Comparison of ENCODE assay signal across 17 cellular contexts in genomic region chr11:32312206-32312817, GRCh38.
DNase-seq lines count a peak whose midpoint lies in the region; ATAC-seq and TF ChIP-seq lines count a peak whose summit lies in the region.
"Had no signal": no experiment of that assay in that cellular context is flagged by ENCODE, and none has a peak within 500 bp of the region (broad histone marks: within the 10 kb centered on the region; RNA-seq: fewer than 3 reads in every experiment).

No MANE protein-coding gene starts in this region.

- H3K4me3 ChIP-seq in brain microvascular endothelial cell (ENCODE audit: low read depth, low read length) (no peak overlapping the region), Karpas-422 (ENCODE audit: low read length) (no peak overlapping the region)
- H3K4me3 ChIP-seq: BLaER1 treated with 17β-estradiol and CSF1 and Interleukin-3, amounts not matched to agents 10 nM and 100 nM; MG63; suprapubic skin had no signal

- intact Hi-C loops in left colon (cut with DNase I, micrococcal nuclease): no loop called here

- H2AFZ ChIP-seq in Karpas-422 (ENCODE audit: low read length): no peak overlapping the region
- H2AFZ ChIP-seq: parathyroid adenoma had no signal

- no peak overlapping the region for H3K4me2 ChIP-seq in Karpas-422 (ENCODE audit: low read depth, low read length, poor library complexity, severe bottlenecking)
- H3K4me2 ChIP-seq: BLaER1 treated with 17β-estradiol and CSF1 and Interleukin-3, amounts not matched to agents 10 nM and 100 nM had no signal

- in situ Hi-C loops in brain microvascular endothelial cell (cut with HindIII; ENCODE audit: low pct_ligation_motif_present, low sequenced_read_pairs): no loop called here

- H3K27ac ChIP-seq in brain microvascular endothelial cell (peak overlapping the region; percentile 63), Karpas-422 (ENCODE audit: low read length) (no peak overlapping the region)
- H3K27ac ChIP-seq: BLaER1 treated with 17β-estradiol and CSF1 and Interleukin-3, amounts not matched to agents 10 nM and 100 nM; parathyroid adenoma; suprapubic skin had no signal

- H3K9me3 ChIP-seq in Karpas-422 (ENCODE audit: low read length): no peaks in the 10 kb centered on the region
- H3K9me3 ChIP-seq: BLaER1 treated with 17β-estradiol and CSF1 and Interleukin-3, amounts not matched to agents 10 nM and 100 nM; MG63; suprapubic skin had no signal

- no peak for ATAC-seq in GM18870 (IDR thresholded peaks at IDR 0.05; ENCODE audit: unreplicated experiment)
- no peak for ATAC-seq in left colon

- H3K79me2 ChIP-seq in Karpas-422 (ENCODE audit: low read length): no peaks in the 10 kb centered on the region
- H3K79me2 ChIP-seq: parathyroid adenoma had no signal

- no peak overlapping the region for H3K9ac ChIP-seq in Karpas-422 (ENCODE audit: low read length)
- H3K9ac ChIP-seq: BLaER1 treated with 17β-estradiol and CSF1 and Interleukin-3, amounts not matched to agents 10 nM and 100 nM; parathyroid adenoma had no signal

- no peaks in the 10 kb centered on the region for H3K27me3 ChIP-seq in brain microvascular endothelial cell (replicated peaks)
- H3K27me3 ChIP-seq in Karpas-422 (ENCODE audit: low read length): no peaks in the 10 kb centered on the region
- H3K27me3 ChIP-seq: BLaER1 treated with 17β-estradiol and CSF1 and Interleukin-3, amounts not matched to agents 10 nM and 100 nM; MG63 had no signal

- H3K36me3 ChIP-seq in brain microvascular endothelial cell (replicated peaks): no peaks in the 10 kb centered on the region
- H3K36me3 ChIP-seq in Karpas-422 (ENCODE audit: insufficient read depth, low read length): no peaks in the 10 kb centered on the region
- H3K36me3 ChIP-seq: BLaER1 treated with 17β-estradiol and CSF1 and Interleukin-3, amounts not matched to agents 10 nM and 100 nM; MG63; suprapubic skin had no signal

- H4K20me1 ChIP-seq in Karpas-422 (ENCODE audit: insufficient read depth, low read depth, low read length): no peaks in the 10 kb centered on the region
- H4K20me1 ChIP-seq: BLaER1 treated with 17β-estradiol and CSF1 and Interleukin-3, amounts not matched to agents 10 nM and 100 nM had no signal

- H3K4me1 ChIP-seq in Karpas-422 (ENCODE audit: low read length): peaks cover 5% of the 10 kb centered on the region
- H3K4me1 ChIP-seq: parathyroid adenoma had no signal

- DNase-seq in NCI-H2171 treated with DMSO at 0.1 percent for 48 hours (lab: John Stamatoyannopoulos, UW) (peak; percentile 54), NCI-H2171 (lab: John Stamatoyannopoulos, UW) (no peak), brain microvascular endothelial cell (peak; percentile 6), kidney glomerular epithelial cell (lab: John Stamatoyannopoulos, UW) (peak; percentile 81), putamen (ENCODE audit: low spot score) (no peak), left colon (no peak), Karpas-422 (no peak)
- DNase-seq: activated CD4-positive, CD25-positive, alpha-beta regulatory T cell treated with anti-CD3 and anti-CD28 coated beads, Interleukin-2, amount 50 U/mL, for 72 hours; activated naive CD8-positive, alpha-beta T cell treated with anti-CD3 and anti-CD28 coated beads, Interleukin-2, amount 10 ng/mL, durations not matched to agents 7 days and 5 days; central memory CD4-positive, alpha-beta T cell; effector CD8-positive, alpha-beta T cell; T-helper 9 cell had no signal

- no peaks in the 10 kb centered on the region for H3K9me2 ChIP-seq in Karpas-422 (replicated peaks; ENCODE audit: insufficient read depth, low read length)

- TF ChIP-seq CTCF in brain microvascular endothelial cell (IDR thresholded peaks at IDR 0.05; ENCODE audit: low read depth, low read length, missing control alignments): no peak

Comparison
In these comparisons a context has a peak if more than half of its experiments do, and no peak if none do; other contexts are left out.
1. DNase-seq: peak in NCI-H2171 treated with DMSO at 0.1 percent for 48 hours (single experiment), brain microvascular endothelial cell (single experiment) and kidney glomerular epithelial cell (single experiment); none in NCI-H2171 (single experiment), putamen (single experiment), left colon (0 of 2) and Karpas-422 (single experiment).